8 cellular contexts compared by ENCODE assay signal in the genomic region with DNA sequence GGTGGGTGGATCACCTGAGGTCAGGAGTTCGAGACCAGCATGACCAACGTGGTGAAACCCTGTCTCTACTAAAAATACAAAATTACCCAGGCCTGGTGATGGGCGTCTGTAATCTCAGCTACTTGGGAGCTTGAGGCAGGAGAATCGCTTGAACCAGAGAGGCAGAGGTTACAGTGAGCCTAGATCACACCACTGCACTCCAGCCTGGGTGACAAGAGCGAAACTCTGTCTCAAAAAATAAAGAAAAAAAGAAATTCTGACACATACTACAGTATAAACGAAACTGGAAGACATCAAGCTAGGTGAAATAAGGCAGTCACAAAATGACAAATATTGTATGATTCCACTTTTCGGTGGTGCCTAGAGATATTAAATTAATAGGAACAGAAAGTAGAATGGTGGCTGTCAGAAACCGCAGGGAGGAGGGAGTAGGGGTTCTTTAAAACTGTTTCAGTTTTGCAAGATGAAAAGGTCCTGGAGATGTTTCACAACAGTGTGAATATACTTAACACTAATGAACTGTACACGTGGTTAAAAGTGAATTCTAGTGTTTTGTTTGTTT. TPM values are rescaled to one million over a fixed set of nuclear protein-coding genes. Genes with fewer than 3 reads are reported as not detected.
DNase-seq lines count a peak whose midpoint lies in the region; ATAC-seq and TF ChIP-seq lines count a peak whose summit lies in the region.

No MANE protein-coding gene starts in this region.

- DNase-seq in SKM-1 (lab: John Stamatoyannopoulos, UW; ENCODE audit: unreplicated experiment) (peak; percentile 76), sciatic nerve (ENCODE audit: low spot score) (no peak), hepatic stellate cell (ENCODE audit: low spot score) (no peak), NCI-H446 treated with DMSO at 0.1 percent for 48 hours (lab: John Stamatoyannopoulos, UW) (no peak), mesothelial cell of epicardium (ENCODE audit: low spot score in 2 of 2, unreplicated experiment in 2 of 2) (no peak), DMS 273 (lab: John Stamatoyannopoulos, UW; ENCODE audit: unreplicated experiment) (no peak)

- H3K36me3 Mint-ChIP-seq in mesothelial cell of epicardium: no peaks in the 10 kb centered on the region

- no peak overlapping the region for H3K4me3 Mint-ChIP-seq in mesothelial cell of epicardium

- H3K9me3 Mint-ChIP-seq in mesothelial cell of epicardium: no peaks in the 10 kb centered on the region

- no peak for TF ChIP-seq CTCF in mesothelial cell of epicardium (IDR thresholded peaks at IDR 0.05; ENCODE audit: unreplicated experiment)

- H3K27me3 Mint-ChIP-seq in mesothelial cell of epicardium (ENCODE audit: low read depth): peaks cover 17% of the 10 kb centered on the region

- ATAC-seq in GM19025 (IDR thresholded peaks at IDR 0.05; ENCODE audit: low read depth, unreplicated experiment) (peak; percentile 89), HG02938 (IDR thresholded peaks at IDR 0.05; ENCODE audit: unreplicated experiment) (peak; percentile 94), sciatic nerve (peak; percentile 71)

- no peak overlapping the region for H3K27ac Mint-ChIP-seq in mesothelial cell of epicardium

- peaks cover 2% of the 10 kb centered on the region for H3K4me1 Mint-ChIP-seq in mesothelial cell of epicardium

- intact Hi-C loops in sciatic nerve (cut with DNase I): no loop called here

RNA-seq across cellular contexts. Expression of gene PILRA, which starts 23.2 kb away (rescaled TPM):
- total RNA-seq in sciatic nerve: 14.6 TPM
- 6.1 to 7.3 TPM (median 6.7 TPM) in 3 replicates for total RNA-seq in mesothelial cell of epicardium

RNA-seq across cellular contexts. Expression of gene ZCWPW1, which starts 32.0 kb away (rescaled TPM):
- 8.0 TPM for total RNA-seq in sciatic nerve
- 3.4 to 6.1 TPM (median 4.3 TPM) in 3 replicates for total RNA-seq in mesothelial cell of epicardium

RNA-seq across cellular contexts. Expression of gene MEPCE, which starts 33.1 kb away (rescaled TPM):
- 37.0 TPM for total RNA-seq in sciatic nerve
- 34.7 to 38.5 TPM (median 38.4 TPM) in 3 replicates for total RNA-seq in mesothelial cell of epicardium

RNA-seq across cellular contexts. Expression of gene PILRB, which starts 38.6 kb away (rescaled TPM):
- total RNA-seq in sciatic nerve (46.3 TPM), mesothelial cell of epicardium (52.8 to 56.3 TPM (median 54.5 TPM) in 3 replicates)

RNA-seq across cellular contexts. Expression of gene PPP1R35, which starts 39.8 kb away (rescaled TPM):
- total RNA-seq in sciatic nerve (25.3 TPM), mesothelial cell of epicardium (25.7 to 29.3 TPM (median 26.6 TPM) in 3 replicates)
